Comparison of ENCODE assay signal across 17 cellular contexts in genomic region chr18:27794527-27794926, GRCh38.
DNase-seq lines count a peak whose midpoint lies in the region; ATAC-seq and TF ChIP-seq lines count a peak whose summit lies in the region.
"Had no signal": no experiment of that assay in that cellular context is flagged by ENCODE, and none has a peak within 500 bp of the region (broad histone marks: within the 10 kb centered on the region; RNA-seq: fewer than 3 reads in every experiment).

No MANE protein-coding gene starts in this region.

- CTCF ChIA-PET in RWPE1 (lab: Yijun Ruan, JAX), result no interaction called here

- POLR2A ChIA-PET in RWPE1 (lab: Yijun Ruan, JAX; ENCODE audit: low non-redundant PET), result no interaction called here

- H3K4me1 Mint-ChIP-seq in neural crest cell, result no peaks in the 10 kb centered on the region
- H3K4me1 Mint-ChIP-seq: CD4-positive, CD25-positive, alpha-beta regulatory T cell had no signal

- no peak for ATAC-seq in heart right ventricle
- ATAC-seq: HepG2 had no signal

- 97% methylated on average over 1 of the region's 1 CpG for WGBS in suprapubic skin
- 81 to 88% methylated on average over 1 of the region's 1 CpG for WGBS in heart right ventricle, 2 donors

- DNase-seq in NCI-H2171 treated with DMSO at 0.1 percent for 48 hours (lab: John Stamatoyannopoulos, UW), result peak; percentile 27
- DNase-seq in NCI-H2171 (lab: John Stamatoyannopoulos, UW), result no peak
- no peak for DNase-seq in neural crest cell (ENCODE audit: low read depth, low spot score)
- DNase-seq in suprapubic skin (ENCODE audit: low spot score in 2 of 2), result no peak
- no peak for DNase-seq in RWPE1 (ENCODE audit: low spot score)
- DNase-seq in heart right ventricle, result no peak
- no peak for DNase-seq in occipital lobe (lab: John Stamatoyannopoulos, UW)
- DNase-seq: 8988T; AML-193; CD4-positive, CD25-positive, alpha-beta regulatory T cell; DMS79; EL; GOT3; H9 had no signal

- H3K36me3 Mint-ChIP-seq in neural crest cell (ENCODE audit: low read depth), result no peaks in the 10 kb centered on the region

- no peak overlapping the region for H3K4me3 Mint-ChIP-seq in neural crest cell
- H3K4me3 Mint-ChIP-seq: CD4-positive, CD25-positive, alpha-beta regulatory T cell; H9 had no signal

- no peak for TF ChIP-seq EP300 in suprapubic skin (IDR thresholded peaks at IDR 0.05)

- TF ChIP-seq POLR2A in suprapubic skin (IDR thresholded peaks at IDR 0.05), result no peak

- no peaks in the 10 kb centered on the region for H3K36me3 ChIP-seq in suprapubic skin
- no peaks in the 10 kb centered on the region for H3K36me3 ChIP-seq in heart right ventricle
- H3K36me3 ChIP-seq: BLaER1 had no signal

- H3K27ac ChIP-seq in VCaP (peak overlapping the region; percentile 53; the same call in 1 of the 2 replicates), suprapubic skin (no peak overlapping the region), RWPE1 (no peak overlapping the region), heart right ventricle (no peak overlapping the region)
- H3K27ac ChIP-seq: BLaER1 had no signal

- H3K27me3 Mint-ChIP-seq in neural crest cell (ENCODE audit: low read depth), result no peaks in the 10 kb centered on the region
- H3K27me3 Mint-ChIP-seq: CD4-positive, CD25-positive, alpha-beta regulatory T cell had no signal

- H3K4me1 ChIP-seq in suprapubic skin (peaks cover 5% of the 10 kb centered on the region), heart right ventricle (no peaks in the 10 kb centered on the region)
- H3K4me1 ChIP-seq: BLaER1 had no signal

- intact Hi-C loops in heart right ventricle (cut with DNase I), result no loop called here

- H3K9me3 ChIP-seq in suprapubic skin, result no peaks in the 10 kb centered on the region
- H3K9me3 ChIP-seq in heart right ventricle, result no peaks in the 10 kb centered on the region
- H3K9me3 ChIP-seq: BLaER1 had no signal

- TF ChIP-seq CTCF in VCaP (conservative IDR thresholded peaks at IDR 0.05) (no peak), neural crest cell (conservative IDR thresholded peaks at IDR 0.05) (no peak), suprapubic skin (IDR thresholded peaks at IDR 0.05) (no peak), RWPE1 (conservative IDR thresholded peaks at IDR 0.05; ENCODE audit: low read depth) (no peak), heart right ventricle (IDR thresholded peaks at IDR 0.05) (no peak)

- peak overlapping the region; percentile 4 for H3K27ac Mint-ChIP-seq in neural crest cell (ENCODE audit: unreplicated experiment)
- H3K27ac Mint-ChIP-seq: CD4-positive, CD25-positive, alpha-beta regulatory T cell; H9 had no signal

- H3K4me3 ChIP-seq in suprapubic skin, result no peak overlapping the region
- H3K4me3 ChIP-seq in heart right ventricle, result no peak overlapping the region
- H3K4me3 ChIP-seq: BLaER1 had no signal

- H3K9me3 Mint-ChIP-seq in neural crest cell, result no peaks in the 10 kb centered on the region
- H3K9me3 Mint-ChIP-seq: H9 had no signal

- no peaks in the 10 kb centered on the region for H3K27me3 ChIP-seq in suprapubic skin
- H3K27me3 ChIP-seq in heart right ventricle, result no peaks in the 10 kb centered on the region
- H3K27me3 ChIP-seq: BLaER1 had no signal
